ENCODE assay signal across 7 cellular contexts in the genomic region with DNA sequence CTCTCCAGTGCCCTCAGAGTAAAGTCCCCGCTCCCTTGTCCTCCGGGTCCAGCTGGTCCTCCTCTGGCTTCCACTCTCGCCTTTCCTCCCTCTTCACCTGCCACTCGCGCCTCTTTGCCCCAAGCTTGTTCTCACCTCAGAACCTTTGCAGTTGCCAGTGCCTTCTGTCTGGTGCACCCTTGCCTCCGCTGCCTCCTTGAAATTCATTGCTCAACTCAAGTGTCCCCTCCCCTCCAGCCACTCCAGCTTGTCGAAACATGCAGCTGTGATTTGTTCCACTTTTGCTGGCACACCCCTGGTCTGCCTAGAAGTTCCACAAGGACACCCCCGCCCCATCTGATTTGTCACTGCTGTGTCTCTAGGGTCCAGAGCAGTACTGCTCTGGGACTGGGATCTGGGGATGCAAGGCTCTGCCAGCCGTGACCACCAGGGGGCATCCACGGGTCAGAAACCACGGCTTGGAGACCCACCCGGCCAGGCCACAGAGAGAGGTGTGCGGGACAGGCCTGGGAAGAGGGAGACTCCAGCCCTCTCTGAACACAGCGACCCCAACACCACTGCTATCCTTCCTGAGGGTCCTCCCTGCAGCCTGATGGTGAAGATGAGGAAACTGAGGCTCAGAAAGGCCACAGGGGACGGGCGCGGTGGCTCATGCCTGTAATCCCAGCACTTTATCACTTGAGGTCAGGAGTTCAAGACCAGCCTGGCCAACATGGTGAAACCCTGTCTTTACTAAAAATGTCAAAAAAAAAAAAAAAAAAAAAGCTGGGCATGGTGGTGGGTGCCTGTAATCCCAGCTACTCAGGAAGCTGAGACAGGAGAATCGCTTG. TPM values are rescaled to one million over a fixed set of nuclear protein-coding genes. Genes with fewer than 3 reads are reported as not detected.
DNase-seq lines count a peak whose midpoint lies in the region; ATAC-seq and TF ChIP-seq lines count a peak whose summit lies in the region.

No MANE protein-coding gene starts in this region.

- no peaks in the 10 kb centered on the region for H3K9me3 Mint-ChIP-seq in brain

- in situ Hi-C loops in GM13977 (cut with MboI; ENCODE audit: low pct_unique_long_range_greater_than_20kb, low sequenced_read_pairs, unreplicated experiment) = loop anchor here (5.0 kb wide), 1 partner anchor 140 kb away; no protein-coding TSS in a partner anchor

- H3K36me3 Mint-ChIP-seq in brain = no peaks in the 10 kb centered on the region

- H3K27me3 Mint-ChIP-seq in brain = peaks cover 14% of the 10 kb centered on the region

- no peak overlapping the region for H3K4me3 Mint-ChIP-seq in brain

- H3K4me1 Mint-ChIP-seq in brain = no peaks in the 10 kb centered on the region

- no peak overlapping the region for H3K27ac ChIP-seq in VCaP

- H3K27ac Mint-ChIP-seq in brain = peak overlapping the region in 2 of 5 experiments; percentile 16 to 70

- DNase-seq in GM13977 (ENCODE audit: low spot score) (peak; percentile 91), NCI-H2029 treated with DMSO at 0.1 percent for 48 hours (lab: John Stamatoyannopoulos, UW) (peak; percentile 43), iPS DF 19.7 (ENCODE audit: low read depth, low spot score) (peak; percentile 35), smooth muscle cell of the brain vasculature (ENCODE audit: low read depth, low spot score) (peak; percentile 39)

- TF ChIP-seq CTCF in GM13977 (IDR thresholded peaks at IDR 0.05; ENCODE audit: extremely low read depth, insufficient read depth, missing control alignments) (peak; percentile 98), VCaP (conservative IDR thresholded peaks at IDR 0.05) (peak; percentile 97), brain (conservative IDR thresholded peaks at IDR 0.05) (peak; percentile 91 to 96)

- ATAC-seq in GM19023 (IDR thresholded peaks at IDR 0.05; ENCODE audit: unreplicated experiment) = no peak

RNA-seq across cellular contexts. Expression of gene AP1M1, which starts 49.9 kb away (rescaled TPM):
- 72.3 TPM for polyA plus RNA-seq in brain (ENCODE audit: insufficient read depth, low read depth, low replicate concordance)

Comparison
In these comparisons a context has a peak if more than half of its experiments do, and no peak if none do; other contexts are left out.
1. DNase-seq: peak in every context shown above with its lines; median percentile 91 in GM13977; 43 in NCI-H2029 treated with DMSO at 0.1 percent for 48 hours; 39 in smooth muscle cell of the brain vasculature; 35 in iPS DF 19.7.